ENCODE assay signal across 1 cellular context in the genomic region with DNA sequence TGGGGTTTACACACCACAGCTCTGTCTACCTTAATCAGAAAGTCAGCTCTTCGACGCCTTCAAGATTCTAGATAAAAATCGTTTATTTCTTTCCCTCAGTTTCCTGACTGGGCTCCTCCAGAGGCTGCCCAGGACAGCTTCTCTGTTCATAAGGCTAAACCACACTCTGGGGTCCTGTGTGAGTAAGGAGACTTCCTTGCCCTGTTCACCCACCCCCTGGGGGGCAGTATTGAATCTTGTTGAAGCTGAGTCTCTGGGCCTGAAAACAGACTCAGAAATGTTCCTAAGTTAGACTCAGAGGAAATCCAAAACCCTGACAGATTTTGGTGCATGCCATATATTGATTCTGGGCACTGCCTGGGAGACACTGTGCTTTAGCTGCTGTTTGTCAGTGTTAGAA.
A peak's percentile ranks its signal among the peaks of the same experiment; 100 is the strongest.
TF ChIP-seq lines count a peak whose summit lies in the region.

No MANE protein-coding gene starts in this region.

TF ChIP-seq in K562, 482 proteins besides CTCF, POLR2A, EP300 and RAD21:
- 0 out of 2 replicates have a peak, but pooled peaks have one; percentile 3 for TF ChIP-seq NFE2 (IDR thresholded peaks at IDR 0.05; ENCODE audit: low read depth)
- no peak for TF ChIP-seq NCOA1 (IDR thresholded peaks at IDR 0.05; ENCODE audit: low read depth)
- TF ChIP-seq DMBX1 (CRISPR knock-in tag; IDR thresholded peaks at IDR 0.05; ENCODE audit: borderline replicate concordance) = peak; percentile 54; the same call in 1 of the 2 replicates
- peak; percentile 40; the same call in 1 of the 2 replicates for TF ChIP-seq L3MBTL2 (IDR thresholded peaks at IDR 0.05)
TF ChIP-seq in K562: peak in this region for 3.
